16 cellular contexts compared by ENCODE assay signal in the genomic region with DNA sequence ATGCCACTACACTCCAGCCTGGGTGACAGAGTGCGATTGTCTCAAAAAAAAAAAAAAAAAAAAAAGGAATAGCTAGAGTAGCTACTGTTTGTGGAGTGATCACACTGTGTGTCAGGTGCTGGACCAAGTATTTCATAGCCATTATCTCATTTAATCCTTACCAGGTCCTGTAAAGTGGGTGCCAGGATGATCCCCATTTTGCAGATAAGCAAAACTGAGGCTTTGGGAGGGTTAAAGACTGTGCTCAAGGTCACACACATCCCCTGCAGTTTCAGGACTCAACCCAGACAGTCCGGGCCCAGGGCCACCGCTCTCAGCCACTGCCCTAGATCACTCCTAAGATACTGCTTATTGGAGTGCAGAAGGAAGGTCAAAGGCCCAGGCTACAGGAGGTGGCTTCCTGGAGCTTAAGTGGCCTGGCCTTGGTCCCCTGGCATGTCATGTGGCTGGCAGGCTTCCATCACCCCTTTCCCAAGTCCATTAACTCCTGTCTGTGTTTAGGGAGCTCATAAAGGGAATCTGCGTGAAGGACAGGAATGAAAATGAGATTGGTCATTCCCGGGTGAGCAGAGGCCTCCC. TPM values are rescaled to one million over a fixed set of nuclear protein-coding genes. Genes with fewer than 3 reads are reported as not detected.
DNase-seq lines count a peak whose midpoint lies in the region; ATAC-seq, FAIRE-seq and TF ChIP-seq lines count a peak whose summit lies in the region.
"Had no signal": no experiment of that assay in that cellular context is flagged by ENCODE, and none has a peak within 500 bp of the region (broad histone marks: within the 10 kb centered on the region; RNA-seq: fewer than 3 reads in every experiment).

No MANE protein-coding gene starts in this region.

- H3K9me3 ChIP-seq in HCT116 (ENCODE audit: control insufficient read depth in 1 of 2, insufficient read depth in 1 of 2, low read depth in 1 of 2, low read length in 2 of 2) (no peaks in the 10 kb centered on the region), Panc1 (ENCODE audit: control insufficient read depth, insufficient read depth, low read depth, low read length) (no peaks in the 10 kb centered on the region), HepG2 (ENCODE audit: low read length) (no peaks in the 10 kb centered on the region), thyroid gland (no peaks in the 10 kb centered on the region)
- H3K9me3 ChIP-seq: A549 had no signal

- FAIRE-seq in HepG2 (lab: Jason Lieb, UNC) = no peak
- FAIRE-seq: A549, D721Med, G401.6, GM12891, H1 had no signal

- H2AFZ ChIP-seq in HCT116 (ENCODE audit: low read depth, low read length, poor library complexity, severe bottlenecking) (no peak overlapping the region), HepG2 (ENCODE audit: low read length) (no peak overlapping the region)

- TF ChIP-seq EP300 in HepG2 (IDR thresholded peaks at IDR 0.05; ENCODE audit: low read depth in 2 of 2, low read length in 2 of 2) = no peak
- TF ChIP-seq EP300 in HepG2 (CRISPR knock-in tag; IDR thresholded peaks at IDR 0.05; ENCODE audit: borderline replicate concordance) = no peak

- TF ChIP-seq RAD21 in HCT116 (IDR thresholded peaks at IDR 0.05; ENCODE audit: low read depth) (no peak), HepG2 (CRISPR knock-in tag; IDR thresholded peaks at IDR 0.05) (no peak)

- RAD21 ChIA-PET in HCT116 (lab: Charles Lee; ENCODE audit: low non-redundant PET in 1 of 2, low total read pairs in 2 of 2, uncharacterized antibody in 2 of 2, unreplicated experiment in 2 of 2) = no interaction called here

- DNase-seq in HCT116 (ENCODE audit: low read depth, low spot score) = no peak
- DNase-seq in Panc1 (ENCODE audit: low read depth, low spot score) = no peak
- DNase-seq in HepG2 (ENCODE audit: low spot score) = no peak
- DNase-seq in thyroid gland = peak; percentile 40 to 52
- DNase-seq in NCI-H82 treated with DMSO at 0.1 percent for 48 hours (lab: John Stamatoyannopoulos, UW; ENCODE audit: unreplicated experiment) = no peak
- DNase-seq in activated gamma-delta T cell (lab: John Stamatoyannopoulos, UW) = no peak
- DNase-seq: CD8-positive, alpha-beta T cell; COR-L47; DMS153; DMS79 treated with DMSO at 0.1 percent for 48 hours; EL had no signal

- H4K20me1 ChIP-seq in HCT116 (ENCODE audit: insufficient read depth) (no peaks in the 10 kb centered on the region), HepG2 (ENCODE audit: insufficient read depth, low read length) (peaks cover 3% of the 10 kb centered on the region; the same call in 1 of the 2 replicates)

- no peak overlapping the region for H3K9ac ChIP-seq in HCT116 (ENCODE audit: low read length)
- H3K9ac ChIP-seq in HepG2 (ENCODE audit: insufficient read depth, low read depth, low read length) = no peak overlapping the region

- in situ Hi-C loops in Panc1 (cut with HindIII; ENCODE audit: low pct_unique_long_range_greater_than_20kb, low sequenced_read_pairs) (no loop called here), HepG2 (cut with HindIII; ENCODE audit: extremely low pct_ligation_motif_present, low pct_unique_long_range_greater_than_20kb) (loop anchor here (25.0 kb wide), 1 partner anchor 331 kb away; no protein-coding TSS in a partner anchor)

- H3K27me3 ChIP-seq in HCT116 (ENCODE audit: insufficient read depth, low read length) = no peaks in the 10 kb centered on the region
- H3K27me3 ChIP-seq in Panc1 (ENCODE audit: control insufficient read depth, insufficient read depth, low read length) = no peaks in the 10 kb centered on the region
- H3K27me3 ChIP-seq in HepG2 (ENCODE audit: control insufficient read depth in 1 of 2, insufficient read depth in 2 of 2, low read length in 2 of 2) = no peaks in the 10 kb centered on the region
- H3K27me3 ChIP-seq in thyroid gland = no peaks in the 10 kb centered on the region

- BruUV-seq in HCT116 (replicated peaks; lab: Mats Ljungman, UMichigan) (TSS peak; percentile 9), Panc1 (replicated peaks; lab: Mats Ljungman, UMichigan) (TSS peak; percentile 44), HepG2 (replicated peaks; lab: Mats Ljungman, UMichigan) (no TSS peak)

- POLR2A ChIA-PET in HCT116 (lab: Charles Lee) = interaction anchor here (0.6 to 1.2 kb wide), 2 partner anchors 12 to 170 kb away, joined by 3 read pairs; a partner anchor contains a TSS
- POLR2A ChIA-PET in Panc1 (lab: Charles Lee) = interaction anchor here (0.6 kb wide), 1 partner anchor 11 kb away, joined by 15 read pairs; no protein-coding TSS in a partner anchor
- POLR2A ChIA-PET in HepG2 (lab: Yijun Ruan, JAX) = interaction anchor here (0.7 to 1.8 kb wide), 2 partner anchors 13 to 17 kb away, joined by 3 to 4 read pairs; a partner anchor contains a TSS

- TF ChIP-seq POLR2A in HCT116 (IDR thresholded peaks at IDR 0.05; ENCODE audit: borderline replicate concordance, extremely low read depth, insufficient read depth, insufficient read length) = no peak
- TF ChIP-seq POLR2A in HepG2 (IDR thresholded peaks at IDR 0.05; ENCODE audit: insufficient read depth in 1 of 2, low read depth in 2 of 2, low read length in 2 of 2) = no peak
- TF ChIP-seq POLR2A in thyroid gland (IDR thresholded peaks at IDR 0.05) = no peak

- ATAC-seq in HCT116 = no peak
- no peak for ATAC-seq in Panc1
- ATAC-seq in HepG2 = no peak
- ATAC-seq: A549; CD8-positive, alpha-beta T cell had no signal

- no peak overlapping the region for H3K27ac ChIP-seq in HCT116 (ENCODE audit: low read depth, low read length)
- H3K27ac ChIP-seq in Panc1 (ENCODE audit: low read length) = no peak overlapping the region
- H3K27ac ChIP-seq in HepG2 (ENCODE audit: extremely low read length, insufficient read depth, low read length) = no peak overlapping the region
- peak overlapping the region; percentile 67 to 79 (median 72) for H3K27ac ChIP-seq in thyroid gland
- H3K27ac ChIP-seq: A549 had no signal

- no peak overlapping the region for H3K4me3 ChIP-seq in HCT116 (replicated peaks in 1 of 2; ENCODE audit: low read depth in 1 of 2, low read length in 2 of 2)
- no peak overlapping the region for H3K4me3 ChIP-seq in Panc1 (ENCODE audit: low read depth in 2 of 2, low read length in 2 of 2)
- no peak overlapping the region for H3K4me3 ChIP-seq in HepG2 (replicated peaks in 1 of 3; ENCODE audit: insufficient read depth in 1 of 3, low read depth in 2 of 3, low read length in 3 of 3)
- H3K4me3 ChIP-seq in thyroid gland (replicated peaks in 1 of 3) = no peak overlapping the region
- H3K4me3 ChIP-seq: A549 had no signal

- H3K4me1 ChIP-seq in HCT116 (ENCODE audit: control insufficient read depth in 1 of 2, insufficient read depth in 2 of 2, low read length in 2 of 2) (peaks cover 0 to 6% of the 10 kb centered on the region in 2 experiments; a peak in 2 of 4 replicates), Panc1 (ENCODE audit: control insufficient read depth, insufficient read depth, low read length) (peaks cover 3% of the 10 kb centered on the region; the same call in 1 of the 2 replicates), HepG2 (ENCODE audit: insufficient read depth, low read length) (no peaks in the 10 kb centered on the region), thyroid gland (peaks cover 18 to 32% of the 10 kb centered on the region in 2 donors)
- H3K4me1 ChIP-seq: A549 had no signal

- CTCF ChIA-PET in HCT116 (lab: Charles Lee) (interaction anchor here (1.3 kb wide), 1 partner anchor 10 kb away, joined by 4 read pairs; no protein-coding TSS in a partner anchor), Panc1 (lab: Charles Lee) (no interaction called here), HepG2 (lab: Yijun Ruan, JAX; ENCODE audit: low intra/inter-chr PET ratio, low total read pairs) (no interaction called here)

- H3K4me2 ChIP-seq in HCT116 (ENCODE audit: low read length) (no peak overlapping the region), HepG2 (ENCODE audit: low read depth, low read length) (no peak overlapping the region)
- H3K4me2 ChIP-seq: A549 had no signal

- H3K36me3 ChIP-seq in HCT116 (ENCODE audit: control insufficient read depth in 1 of 2, insufficient read depth in 2 of 2, low read length in 2 of 2) (peaks cover 25 to 26% of the 10 kb centered on the region in 2 experiments; a peak in 2 of 4 replicates), Panc1 (ENCODE audit: control insufficient read depth, insufficient read depth, low read length) (no peaks in the 10 kb centered on the region), HepG2 (replicated peaks in 1 of 2; ENCODE audit: control insufficient read depth in 1 of 2, insufficient read depth in 2 of 2, low read length in 2 of 2) (peaks cover 28 to 62% of the 10 kb centered on the region in 2 experiments), thyroid gland (no peaks in the 10 kb centered on the region)

- 93% methylated on average over 3 of the region's 5 CpGs for WGBS in HepG2 (ENCODE audit: low lambda C conversion rate)
- 56 to 58% methylated on average over 5 of the region's 5 CpGs for WGBS in thyroid gland, 2 donors

- TF ChIP-seq CTCF in HCT116 (IDR thresholded peaks at IDR 0.05 in 2 of 3, conservative IDR thresholded peaks at IDR 0.05 in 1 of 3; ENCODE audit: borderline replicate concordance in 1 of 3, insufficient read depth in 1 of 3, low read depth in 2 of 3, low read length in 2 of 3) (no peak), Panc1 (IDR thresholded peaks at IDR 0.05) (no peak), HepG2 (CRISPR knock-in tag; IDR thresholded peaks at IDR 0.05) (no peak), thyroid gland (IDR thresholded peaks at IDR 0.05) (no peak)

- H3K79me2 ChIP-seq in HCT116 (ENCODE audit: insufficient read depth, low read length) (no peaks in the 10 kb centered on the region), HepG2 (ENCODE audit: insufficient read depth, low read length) (no peaks in the 10 kb centered on the region)

- no peaks in the 10 kb centered on the region for H3K9me2 ChIP-seq in HCT116 (ENCODE audit: insufficient read depth)

- intact Hi-C loops in HCT116 (cut with micrococcal nuclease) = loop anchor here (10.0 kb wide), 1 partner anchor 753 kb away; no protein-coding TSS in a partner anchor
- intact Hi-C loops in Panc1 (cut with micrococcal nuclease; ENCODE audit: unreplicated experiment) = no loop called here
- intact Hi-C loops in HepG2 (cut with micrococcal nuclease; ENCODE audit: unreplicated experiment) = no loop called here
- intact Hi-C loops in thyroid gland (cut with DNase I) = no loop called here

RNA-seq across cellular contexts. Expression of a gene that starts 12.4 kb away (rescaled TPM):
- total RNA-seq in HCT116 (2021; ENCODE audit: unreplicated experiment) (25.2 TPM), Panc1 (2021; ENCODE audit: unreplicated experiment) (91.3 TPM), HepG2 (2016; rRNA removed; fragmentation: Illumina TruSeq; extraction: Trizol) (8.3 and 11.6 TPM in 2 replicates), thyroid gland (100 to 1,000 TPM; 194 to 384 (median 314) TPM)
- 25.3 and 27.1 TPM in 2 replicates for polyA plus RNA-seq in HCT116 (2012)
- polyA plus RNA-seq in Panc1 (2012; ENCODE audit: insufficient read length) = 99.5 TPM
- total RNA-seq in HepG2 (2016; cell fraction: cytosol; rRNA removed; fragmentation: Illumina TruSeq; extraction: Trizol; ENCODE audit: low read depth) = 4.0 and 4.2 TPM in 2 replicates
- total RNA-seq in HepG2 (2016; cell fraction: insoluble cytoplasmic fraction; rRNA removed; fragmentation: Illumina TruSeq; extraction: Trizol) = 8.5 and 10.6 TPM in 2 replicates
- 15.7 and 18.8 TPM in 2 replicates for total RNA-seq in HepG2 (2016; cell fraction: membrane; rRNA removed; fragmentation: Illumina TruSeq; extraction: Trizol)
- total RNA-seq in HepG2 (2016; cell fraction: nucleus; rRNA removed; fragmentation: Illumina TruSeq; extraction: Trizol) = 6.4 and 7.2 TPM in 2 replicates
- polyA plus RNA-seq in HepG2 (2011; rRNA removed) = 12.3 and 14.9 TPM in 2 replicates
- polyA plus RNA-seq in HepG2 (2011; cell fraction: cytosol; rRNA removed) = 18.7 and 19.4 TPM in 2 replicates
- 8.0 and 9.0 TPM in 2 replicates for polyA plus RNA-seq in HepG2 (2011; cell fraction: nucleus; rRNA removed)
- 11.9 and 14.7 TPM in 2 replicates for polyA plus RNA-seq in HepG2 (2012)
- polyA plus RNA-seq in HepG2 (2016; cell fraction: cytosol; fragmentation: Illumina TruSeq; extraction: Trizol; ENCODE audit: low read depth) = 2.6 and 2.8 TPM in 2 replicates
- 10.0 and 11.7 TPM in 2 replicates for polyA plus RNA-seq in HepG2 (2016; cell fraction: insoluble cytoplasmic fraction; fragmentation: Illumina TruSeq; extraction: Trizol; ENCODE audit: low read depth)
- polyA plus RNA-seq in HepG2 (2016; cell fraction: membrane; fragmentation: Illumina TruSeq; extraction: Trizol; ENCODE audit: low read depth) = 10.4 and 14.8 TPM in 2 replicates
- polyA plus RNA-seq in HepG2 (2016; cell fraction: nucleus; fragmentation: Illumina TruSeq; extraction: Trizol; ENCODE audit: insufficient read depth, low read depth) = 9.0 and 9.1 TPM in 2 replicates
- 33.2 and 39.2 TPM in 2 replicates for polyA minus RNA-seq in HepG2 (2011; rRNA and poly(A)+ RNA removed; ENCODE audit: low replicate concordance)
- 12.8 and 18.7 TPM in 2 replicates for polyA minus RNA-seq in HepG2 (2011; cell fraction: cytosol; rRNA and poly(A)+ RNA removed)
- 6.4 and 8.5 TPM in 2 replicates for polyA minus RNA-seq in HepG2 (2011; cell fraction: nucleus; rRNA and poly(A)+ RNA removed)

RNA-seq across cellular contexts. Expression of a gene that starts 16.9 kb away (rescaled TPM):
- 22.9 TPM for total RNA-seq in HCT116 (2021; ENCODE audit: unreplicated experiment)
- polyA plus RNA-seq in HCT116 (2012) = 7.2 and 14.3 TPM in 2 replicates
- 11.6 TPM for total RNA-seq in Panc1 (2021; ENCODE audit: unreplicated experiment)
- 4.0 TPM for polyA plus RNA-seq in Panc1 (2012; ENCODE audit: insufficient read length)
- total RNA-seq in HepG2 (2016; rRNA removed; fragmentation: Illumina TruSeq; extraction: Trizol) = 20.6 and 21.1 TPM in 2 replicates
- total RNA-seq in HepG2 (2016; cell fraction: cytosol; rRNA removed; fragmentation: Illumina TruSeq; extraction: Trizol; ENCODE audit: low read depth) = 3.3 and 5.4 TPM in 2 replicates
- total RNA-seq in HepG2 (2016; cell fraction: insoluble cytoplasmic fraction; rRNA removed; fragmentation: Illumina TruSeq; extraction: Trizol) = 20.6 and 21.4 TPM in 2 replicates
- 11.4 and 11.6 TPM in 2 replicates for total RNA-seq in HepG2 (2016; cell fraction: membrane; rRNA removed; fragmentation: Illumina TruSeq; extraction: Trizol)
- total RNA-seq in HepG2 (2016; cell fraction: nucleus; rRNA removed; fragmentation: Illumina TruSeq; extraction: Trizol) = 28.0 and 31.8 TPM in 2 replicates
- 12.8 and 13.2 TPM in 2 replicates for polyA plus RNA-seq in HepG2 (2011; rRNA removed)
- 5.4 and 6.9 TPM in 2 replicates for polyA plus RNA-seq in HepG2 (2011; cell fraction: cytosol; rRNA removed)
- 22.9 and 27.4 TPM in 2 replicates for polyA plus RNA-seq in HepG2 (2011; cell fraction: nucleus; rRNA removed)
- 3.6 and 9.3 TPM in 2 replicates for polyA plus RNA-seq in HepG2 (2012)
- 3.8 and 4.0 TPM in 2 replicates for polyA plus RNA-seq in HepG2 (2016; cell fraction: cytosol; fragmentation: Illumina TruSeq; extraction: Trizol; ENCODE audit: low read depth)
- polyA plus RNA-seq in HepG2 (2016; cell fraction: insoluble cytoplasmic fraction; fragmentation: Illumina TruSeq; extraction: Trizol; ENCODE audit: low read depth) = 19.3 and 19.8 TPM in 2 replicates
- polyA plus RNA-seq in HepG2 (2016; cell fraction: membrane; fragmentation: Illumina TruSeq; extraction: Trizol; ENCODE audit: low read depth) = 7.4 and 7.7 TPM in 2 replicates
- 35.9 and 39.3 TPM in 2 replicates for polyA plus RNA-seq in HepG2 (2016; cell fraction: nucleus; fragmentation: Illumina TruSeq; extraction: Trizol; ENCODE audit: insufficient read depth, low read depth)
- polyA minus RNA-seq in HepG2 (2011; rRNA and poly(A)+ RNA removed; ENCODE audit: low replicate concordance) = 40.1 and 60.7 TPM in 2 replicates
- 4.2 and 4.6 TPM in 2 replicates for polyA minus RNA-seq in HepG2 (2011; cell fraction: cytosol; rRNA and poly(A)+ RNA removed)
- 22.6 and 30.6 TPM in 2 replicates for polyA minus RNA-seq in HepG2 (2011; cell fraction: nucleus; rRNA and poly(A)+ RNA removed)
- total RNA-seq in thyroid gland = 10 to 100 TPM in 3 of 4 donors, 1 to 10 TPM in 1; 5.1 to 38.4 (median 20.9) TPM

RNA-seq across cellular contexts. Expression of a gene that starts 17.1 kb away (rescaled TPM):
- total RNA-seq in HCT116 (2021; ENCODE audit: unreplicated experiment) = 13.3 TPM
- polyA plus RNA-seq in HCT116 (2012) = 8.4 and 10.1 TPM in 2 replicates
- 20.7 TPM for total RNA-seq in Panc1 (2021; ENCODE audit: unreplicated experiment)
- 19.3 TPM for polyA plus RNA-seq in Panc1 (2012; ENCODE audit: insufficient read length)
- total RNA-seq in HepG2 (2016; rRNA removed; fragmentation: Illumina TruSeq; extraction: Trizol) = 6.6 and 10.0 TPM in 2 replicates
- 2.5 and 2.7 TPM in 2 replicates for total RNA-seq in HepG2 (2016; cell fraction: cytosol; rRNA removed; fragmentation: Illumina TruSeq; extraction: Trizol; ENCODE audit: low read depth)
- total RNA-seq in HepG2 (2016; cell fraction: insoluble cytoplasmic fraction; rRNA removed; fragmentation: Illumina TruSeq; extraction: Trizol) = 6.6 and 10.2 TPM in 2 replicates
- total RNA-seq in HepG2 (2016; cell fraction: membrane; rRNA removed; fragmentation: Illumina TruSeq; extraction: Trizol) = 3.3 and 3.5 TPM in 2 replicates
- total RNA-seq in HepG2 (2016; cell fraction: nucleus; rRNA removed; fragmentation: Illumina TruSeq; extraction: Trizol) = 2.8 and 3.0 TPM in 2 replicates
- polyA plus RNA-seq in HepG2 (2011; rRNA removed) = 3.9 and 5.2 TPM in 2 replicates
- polyA plus RNA-seq in HepG2 (2011; cell fraction: cytosol; rRNA removed) = 2.9 and 3.4 TPM in 2 replicates
- polyA plus RNA-seq in HepG2 (2011; cell fraction: nucleus; rRNA removed) = 1.2 and 1.4 TPM in 2 replicates
- 5.8 TPM in 2 replicates for polyA plus RNA-seq in HepG2 (2012)
- polyA plus RNA-seq in HepG2 (2016; cell fraction: cytosol; fragmentation: Illumina TruSeq; extraction: Trizol; ENCODE audit: low read depth) = 3.3 and 3.9 TPM in 2 replicates
- polyA plus RNA-seq in HepG2 (2016; cell fraction: insoluble cytoplasmic fraction; fragmentation: Illumina TruSeq; extraction: Trizol; ENCODE audit: low read depth) = 10.6 and 12.6 TPM in 2 replicates
- 2.9 and 3.5 TPM in 2 replicates for polyA plus RNA-seq in HepG2 (2016; cell fraction: membrane; fragmentation: Illumina TruSeq; extraction: Trizol; ENCODE audit: low read depth)
- 4.1 and 5.5 TPM in 2 replicates for polyA plus RNA-seq in HepG2 (2016; cell fraction: nucleus; fragmentation: Illumina TruSeq; extraction: Trizol; ENCODE audit: insufficient read depth, low read depth)
- 0.94 and 3.1 TPM in 2 replicates for polyA minus RNA-seq in HepG2 (2011; rRNA and poly(A)+ RNA removed; ENCODE audit: low replicate concordance)
- 1.3 and 1.5 TPM in 2 replicates for polyA minus RNA-seq in HepG2 (2011; cell fraction: cytosol; rRNA and poly(A)+ RNA removed)
- polyA minus RNA-seq in HepG2 (2011; cell fraction: nucleus; rRNA and poly(A)+ RNA removed) = 1.4 and 1.7 TPM in 2 replicates
- total RNA-seq in thyroid gland = 10 to 100 TPM in 2 of 4 donors, 1 to 10 TPM in 2; 6.6 to 13.4 (median 10.2) TPM

Comparison
In these comparisons a context has a peak if more than half of its experiments do, and no peak if none do; other contexts are left out.
1. DNase-seq: peak in thyroid gland (2 of 2); none in HCT116 (single experiment), Panc1 (single experiment), HepG2 (single experiment), NCI-H82 treated with DMSO at 0.1 percent for 48 hours (single experiment) and activated gamma-delta T cell (single experiment).
2. H3K27ac ChIP-seq: peak in thyroid gland (3 of 3); none in HCT116 (single experiment), Panc1 (single experiment) and HepG2 (single experiment).